In the genomic region with DNA sequence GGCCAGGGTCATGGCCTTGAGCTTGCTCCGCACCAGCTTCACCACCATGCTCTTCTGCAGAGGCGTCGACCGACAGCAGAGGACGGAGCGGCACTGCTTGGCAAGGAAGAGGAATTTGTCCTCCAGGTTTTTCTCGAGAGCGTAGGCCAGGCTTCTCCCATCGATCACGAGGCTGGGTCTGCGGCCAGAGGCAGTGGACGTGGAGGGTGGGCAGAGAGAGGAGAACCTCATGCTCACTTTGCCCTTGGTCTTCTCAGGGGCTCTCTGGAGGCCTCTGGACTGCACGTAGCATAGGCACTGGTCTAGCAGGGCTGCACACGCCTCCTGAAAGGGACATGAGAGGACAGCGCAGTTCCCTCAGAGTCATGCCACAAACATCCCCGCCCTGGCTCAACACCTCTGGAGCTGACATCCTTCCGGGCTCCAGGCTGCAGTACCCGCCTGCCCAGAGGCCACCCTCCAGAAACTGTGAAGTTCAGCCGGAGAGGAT, we compare ENCODE assay signal across 17 cellular contexts.
A peak's percentile ranks its signal among the peaks of the same experiment; 100 is the strongest.
DNase-seq lines count a peak whose midpoint lies in the region; ATAC-seq, FAIRE-seq and TF ChIP-seq lines count a peak whose summit lies in the region.
"Had no signal": no experiment of that assay in that cellular context is flagged by ENCODE, and none has a peak within 500 bp of the region (broad histone marks: within the 10 kb centered on the region; RNA-seq: fewer than 3 reads in every experiment).

No MANE protein-coding gene starts in this region.

- ATAC-seq in Right ventricle myocardium inferior: no peak
- ATAC-seq: HCT116 had no signal

- no peak overlapping the region for H4K91ac ChIP-seq in neuronal stem cell (ENCODE audit: low read depth, low read length, poor library complexity)

- H3K27me3 ChIP-seq in left ventricle myocardium inferior (ENCODE audit: low read depth): peaks cover under 1% of the 10 kb centered on the region
- no peaks in the 10 kb centered on the region for H3K27me3 ChIP-seq in neuronal stem cell (ENCODE audit: control insufficient read depth in 3 of 3, insufficient read depth in 3 of 3, low read depth in 1 of 3, low read length in 3 of 3)
- H3K27me3 ChIP-seq in tibial artery: no peaks in the 10 kb centered on the region
- H3K27me3 ChIP-seq: BLaER1 treated with 17β-estradiol and CSF1 and Interleukin-3, amounts not matched to agents 10 nM and 100 nM had no signal

- no peak overlapping the region for H3K9ac ChIP-seq in neuronal stem cell (ENCODE audit: low read depth, low read length, poor library complexity)
- H3K9ac ChIP-seq: BLaER1 treated with 17β-estradiol and CSF1 and Interleukin-3, amounts not matched to agents 10 nM and 100 nM had no signal

- H3K23ac ChIP-seq in neuronal stem cell (ENCODE audit: low read depth, low read length, poor library complexity): no peak overlapping the region

- no peak overlapping the region for H3K4me3 ChIP-seq in left ventricle myocardium inferior
- no peak overlapping the region for H3K4me3 ChIP-seq in coronary artery
- H3K4me3 ChIP-seq in neuronal stem cell (ENCODE audit: low read length in 2 of 2): no peak overlapping the region
- no peak overlapping the region for H3K4me3 ChIP-seq in tibial artery
- H3K4me3 ChIP-seq: BLaER1 treated with 17β-estradiol and CSF1 and Interleukin-3, amounts not matched to agents 10 nM and 100 nM had no signal

- no peak for TF ChIP-seq CTCF in left ventricle myocardium inferior (IDR thresholded peaks at IDR 0.05; ENCODE audit: borderline replicate concordance)
- TF ChIP-seq CTCF in coronary artery (IDR thresholded peaks at IDR 0.05): no peak
- no peak for TF ChIP-seq CTCF in tibial artery (IDR thresholded peaks at IDR 0.05)

- no peak overlapping the region for H2BK5ac ChIP-seq in neuronal stem cell (ENCODE audit: low read length)

- H3K4me1 ChIP-seq in left ventricle myocardium inferior (peaks cover 13% of the 10 kb centered on the region), neuronal stem cell (ENCODE audit: control insufficient read depth in 2 of 2, insufficient read depth in 1 of 2, low read depth in 1 of 2, low read length in 2 of 2) (peaks cover 4 to 7% of the 10 kb centered on the region in 2 donors), tibial artery (peaks cover 0 to 38% (median 20%) of the 10 kb centered on the region in 4 donors)

- H2BK12ac ChIP-seq in neuronal stem cell (ENCODE audit: low read length): no peak overlapping the region

- H3K4me2 ChIP-seq in neuronal stem cell (ENCODE audit: insufficient read depth, low read length, poor library complexity, severe bottlenecking): no peak overlapping the region

- H3K27ac ChIP-seq in left ventricle myocardium inferior (replicated peaks) (no peak overlapping the region), coronary artery (peak overlapping the region; percentile 4 to 56), neuronal stem cell (replicated peaks; ENCODE audit: low read length) (no peak overlapping the region), tibial artery (peak overlapping the region; percentile 38 to 50)
- H3K27ac ChIP-seq: BLaER1 treated with 17β-estradiol and CSF1 and Interleukin-3, amounts not matched to agents 10 nM and 100 nM had no signal

- peak; percentile 53 for DNase-seq in Right ventricle myocardium inferior (ENCODE audit: missing footprints)
- DNase-seq in left ventricle myocardium inferior: no peak
- no peak for DNase-seq in coronary artery (ENCODE audit: low spot score)
- DNase-seq in neuronal stem cell (ENCODE audit: low spot score): no peak
- peak in 1 of 2 donors; percentile 43 for DNase-seq in tibial artery
- no peak for DNase-seq in H54 (ENCODE audit: insufficient read length, low spot score)
- DNase-seq in RCC 7860 (ENCODE audit: low spot score): no peak
- DNase-seq in NCI-H2196 treated with DMSO at 0.1 percent for 48 hours (lab: John Stamatoyannopoulos, UW; ENCODE audit: unreplicated experiment): no peak
- DNase-seq: ACHN; CD4-positive, CD25-positive, alpha-beta regulatory T cell; DMS53; GF-D8; GOT3 had no signal

- no peak overlapping the region for H3K4ac ChIP-seq in neuronal stem cell (ENCODE audit: low read length)

- no peak overlapping the region for H2AFZ ChIP-seq in neuronal stem cell (ENCODE audit: low read length)

- peak overlapping the region; percentile 19 for H2BK15ac ChIP-seq in neuronal stem cell (ENCODE audit: low read length)

- no peaks in the 10 kb centered on the region for H3K79me1 ChIP-seq in neuronal stem cell (ENCODE audit: low read depth, low read length)

- peak overlapping the region; percentile 13 for H3K18ac ChIP-seq in neuronal stem cell (ENCODE audit: low read length)

- no CpG with 5 or more reads among the region's 19 CpGs for WGBS in neuronal stem cell (ENCODE audit: extremely low coverage in 2 of 2, insufficient read length in 2 of 2, insufficient replicate concordance in 1 of 2), 2 donors

- FAIRE-seq in H54 (lab: Jason Lieb, UNC): no peak
- no peak for FAIRE-seq in RCC 7860 (lab: Jason Lieb, UNC)
- FAIRE-seq: HepG2, HTR-8/SVneo had no signal

- peak overlapping the region; percentile 48 for H2BK120ac ChIP-seq in neuronal stem cell (ENCODE audit: low read depth, low read length)

- H3K36me3 ChIP-seq in left ventricle myocardium inferior: no peaks in the 10 kb centered on the region
- no peaks in the 10 kb centered on the region for H3K36me3 ChIP-seq in neuronal stem cell (replicated peaks in 1 of 2; ENCODE audit: control insufficient read depth in 2 of 2, insufficient read depth in 2 of 2, low read length in 2 of 2)
- H3K36me3 ChIP-seq in tibial artery: peaks cover 44 to 53% (median 51%) of the 10 kb centered on the region in 3 donors

- intact Hi-C loops in Right ventricle myocardium inferior (cut with DNase I): loop anchor here (10.0 kb wide), 1 partner anchor 240 kb away; no protein-coding TSS in a partner anchor
- intact Hi-C loops in left ventricle myocardium inferior (cut with micrococcal nuclease): loop anchor here (10.0 kb wide), 2 partner anchors 190 to 240 kb away; no protein-coding TSS in a partner anchor
- intact Hi-C loops in tibial artery (cut with DNase I; ENCODE audit: low total_unique reads): loop anchor here (2.0 kb wide), 1 partner anchor 238 kb away; no protein-coding TSS in a partner anchor

- H3K9me3 ChIP-seq in left ventricle myocardium inferior (replicated peaks): no peaks in the 10 kb centered on the region
- H3K9me3 ChIP-seq in neuronal stem cell (replicated peaks in 1 of 2; ENCODE audit: control insufficient read depth in 2 of 2, insufficient read depth in 1 of 2, low read depth in 1 of 2, low read length in 2 of 2): no peaks in the 10 kb centered on the region
- no peaks in the 10 kb centered on the region for H3K9me3 ChIP-seq in tibial artery
- H3K9me3 ChIP-seq: BLaER1 treated with 17β-estradiol and CSF1 and Interleukin-3, amounts not matched to agents 10 nM and 100 nM had no signal

- H4K8ac ChIP-seq in neuronal stem cell (ENCODE audit: low read depth, low read length): no peak overlapping the region

- no peak for TF ChIP-seq POLR2A in H54 (IDR thresholded peaks at IDR 0.05; ENCODE audit: low read depth, low read length)

- no peak overlapping the region for H3K14ac ChIP-seq in neuronal stem cell (ENCODE audit: low read length)

- H2AK5ac ChIP-seq in neuronal stem cell (ENCODE audit: low read depth, low read length): peak overlapping the region; percentile 33

Comparison
In these comparisons a context has a peak if more than half of its experiments do, and no peak if none do; other contexts are left out.
1. H3K27ac ChIP-seq: peak in coronary artery (2 of 2) and tibial artery (2 of 2); none in left ventricle myocardium inferior (single experiment) and neuronal stem cell (single experiment).